Comparison of ENCODE assay signal across 10 cellular contexts in the genomic region with DNA sequence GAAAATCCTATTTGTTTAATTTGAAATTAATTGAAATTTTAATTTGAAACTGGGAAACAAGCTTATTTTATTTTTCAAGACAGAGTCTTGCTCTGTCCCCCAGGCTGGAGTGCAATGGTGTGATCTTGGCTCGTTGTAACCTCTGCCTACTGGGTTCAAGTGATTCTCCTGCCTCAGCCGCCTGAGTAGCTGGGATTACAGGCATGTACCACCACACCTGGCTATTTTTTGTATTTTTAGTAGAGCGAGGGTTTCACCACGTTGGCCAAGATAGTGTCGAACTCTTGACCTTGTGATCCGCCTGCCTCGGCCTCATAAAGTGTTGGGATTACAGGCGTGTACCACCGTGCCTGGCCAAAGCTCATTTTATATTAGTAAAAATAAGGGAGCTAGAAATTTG. TPM values are rescaled to one million over a fixed set of nuclear protein-coding genes. Genes with fewer than 3 reads are reported as not detected.
A peak's percentile ranks its signal among the peaks of the same experiment; 100 is the strongest.
DNase-seq lines count a peak whose midpoint lies in the region; ATAC-seq, FAIRE-seq and TF ChIP-seq lines count a peak whose summit lies in the region.
"Had no signal": no experiment of that assay in that cellular context is flagged by ENCODE, and none has a peak within 500 bp of the region (broad histone marks: within the 10 kb centered on the region; RNA-seq: fewer than 3 reads in every experiment).

No MANE protein-coding gene starts in this region.

- peaks cover 12% of the 10 kb centered on the region for H3K4me1 ChIP-seq in mesodermal cell (ENCODE audit: control insufficient read depth, insufficient read depth, low read length, poor library complexity, severe bottlenecking)
- H3K4me1 ChIP-seq in upper lobe of left lung = peaks cover 61 to 73% (median 66%) of the 10 kb centered on the region in 4 donors

- 84 to 89% methylated on average over 9 of the region's 9 CpGs for WGBS in mesodermal cell (ENCODE audit: insufficient coverage in 2 of 2), 2 experiments
- WGBS in upper lobe of left lung, 2 donors = 34 to 37% methylated on average over 9 of the region's 9 CpGs

- H3K4me3 ChIP-seq in brain microvascular endothelial cell (ENCODE audit: low read depth, low read length) (peak overlapping the region; percentile 96), mesodermal cell (ENCODE audit: extremely low read depth, insufficient read depth, low read length, poor library complexity, severe bottlenecking) (peak overlapping the region; percentile 97), upper lobe of left lung (peak overlapping the region; percentile 15 to 80 (median 68))
- H3K4me3 ChIP-seq: SJCRH30 had no signal

- in situ Hi-C loops in brain microvascular endothelial cell (cut with HindIII; ENCODE audit: low pct_ligation_motif_present, low sequenced_read_pairs) = no loop called here

- H3K27ac ChIP-seq in brain microvascular endothelial cell = no peak overlapping the region
- H3K27ac ChIP-seq in mesodermal cell (ENCODE audit: low read depth, low read length, severe bottlenecking) = no peak overlapping the region
- H3K27ac ChIP-seq in upper lobe of left lung = peak overlapping the region in 2 of 4 donors; percentile 35 to 55
- H3K27ac ChIP-seq: SJCRH30 had no signal

- H3K27ac Mint-ChIP-seq in activated naive CD4-positive, alpha-beta T cell treated with anti-CD3 and anti-CD28 coated beads, Interleukin-2, amount 50 U/mL, for 24 hours = peak overlapping the region; percentile 71

- no peaks in the 10 kb centered on the region for H3K27me3 ChIP-seq in brain microvascular endothelial cell (replicated peaks)
- no peaks in the 10 kb centered on the region for H3K27me3 ChIP-seq in upper lobe of left lung
- H3K27me3 ChIP-seq: SJCRH30 had no signal

- H3K36me3 ChIP-seq in brain microvascular endothelial cell (replicated peaks) (peaks cover 78% of the 10 kb centered on the region), mesodermal cell (ENCODE audit: control insufficient read depth, insufficient read depth, low read length) (peaks cover 84% of the 10 kb centered on the region), upper lobe of left lung (peaks cover 58 to 72% (median 63%) of the 10 kb centered on the region in 4 donors)

- H3K36me3 Mint-ChIP-seq in activated naive CD4-positive, alpha-beta T cell treated with anti-CD3 and anti-CD28 coated beads, Interleukin-2, amount 50 U/mL, for 24 hours = peaks cover 50% of the 10 kb centered on the region

- TF ChIP-seq CTCF in brain microvascular endothelial cell (IDR thresholded peaks at IDR 0.05; ENCODE audit: low read depth, low read length, missing control alignments) = no peak
- TF ChIP-seq CTCF in upper lobe of left lung (IDR thresholded peaks at IDR 0.05) = no peak
- no peak for TF ChIP-seq CTCF in D721Med (IDR thresholded peaks at IDR 0.05; ENCODE audit: insufficient read depth, missing control alignments)

- peak overlapping the region; percentile 96 for H3K4me3 Mint-ChIP-seq in activated naive CD4-positive, alpha-beta T cell treated with anti-CD3 and anti-CD28 coated beads, Interleukin-2, amount 50 U/mL, for 24 hours

- H3K9me3 ChIP-seq in mesodermal cell (ENCODE audit: control insufficient read depth, low read length) (no peaks in the 10 kb centered on the region), upper lobe of left lung (no peaks in the 10 kb centered on the region)
- H3K9me3 ChIP-seq: SJCRH30 had no signal

- no peaks in the 10 kb centered on the region for H3K9me3 Mint-ChIP-seq in activated naive CD4-positive, alpha-beta T cell treated with anti-CD3 and anti-CD28 coated beads, Interleukin-2, amount 50 U/mL, for 24 hours

- FAIRE-seq in D721Med (lab: Jason Lieb, UNC) = no peak

- TF ChIP-seq POLR2A in upper lobe of left lung (IDR thresholded peaks at IDR 0.05) = no peak

- H3K4me1 Mint-ChIP-seq in activated naive CD4-positive, alpha-beta T cell treated with anti-CD3 and anti-CD28 coated beads, Interleukin-2, amount 50 U/mL, for 24 hours = peaks cover 58% of the 10 kb centered on the region

- TF ChIP-seq EP300 in upper lobe of left lung (IDR thresholded peaks at IDR 0.05) = no peak

- H3K27me3 Mint-ChIP-seq in activated naive CD4-positive, alpha-beta T cell treated with anti-CD3 and anti-CD28 coated beads, Interleukin-2, amount 50 U/mL, for 24 hours = no peaks in the 10 kb centered on the region

- ATAC-seq in upper lobe of left lung (ENCODE audit: low FRiP score in 2 of 2) = no peak

- no peak for DNase-seq in activated naive CD4-positive, alpha-beta T cell treated with Interleukin-2 at 50 U/mL for 16 hours
- DNase-seq in brain microvascular endothelial cell (no peak), upper lobe of left lung (peak in 1 of 2 donors; percentile 12), D721Med (ENCODE audit: insufficient read length, low spot score) (no peak), GOT3 (lab: John Stamatoyannopoulos, UW) (no peak), medulla oblongata (ENCODE audit: extremely low spot score) (no peak)
- DNase-seq: effector CD4-positive, alpha-beta T cell; SJCRH30 had no signal

RNA-seq across cellular contexts. Expression of a gene that starts 4.2 kb away (rescaled TPM):
- 311 TPM for polyA plus RNA-seq in mesodermal cell (2013, experiment 1 of 2)
- polyA plus RNA-seq in mesodermal cell (2013, experiment 2 of 2) = 329 TPM
- total RNA-seq in upper lobe of left lung = 100 to 1,000 TPM in 5 of 6 donors, 10 to 100 TPM in 1; 61.5 to 220 (median 167) TPM

RNA-seq across cellular contexts. Expression of a gene that starts 51.0 kb away (rescaled TPM):
- polyA plus RNA-seq in mesodermal cell (2013, experiment 1 of 2) = 26.3 TPM
- polyA plus RNA-seq in mesodermal cell (2013, experiment 2 of 2) = 26.2 TPM
- total RNA-seq in upper lobe of left lung = 10 to 100 TPM; 15.1 to 47.1 (median 30.4) TPM
